In genomic region chr17:7893226-7893880, GRCh38 we compare ENCODE assay signal across 19 cellular contexts. TPM values are rescaled to one million over a fixed set of nuclear protein-coding genes. Genes with fewer than 3 reads are reported as not detected.
DNase-seq lines count a peak whose midpoint lies in the region; ATAC-seq and TF ChIP-seq lines count a peak whose summit lies in the region.
"Had no signal": no experiment of that assay in that cellular context is flagged by ENCODE, and none has a peak within 500 bp of the region (broad histone marks: within the 10 kb centered on the region; RNA-seq: fewer than 3 reads in every experiment).

No MANE protein-coding gene starts in this region.

- H3K36me3 ChIP-seq in fibroblast of lung (ENCODE audit: control insufficient read depth, insufficient read depth, low read length) (peaks cover 26% of the 10 kb centered on the region), upper lobe of right lung (peaks cover 80% of the 10 kb centered on the region), stomach (peaks cover 53 to 84% (median 83%) of the 10 kb centered on the region in 4 donors)

- CTCF ChIA-PET in activated naive CD4-positive, alpha-beta T cell treated with anti-CD3 and anti-CD28 coated beads, Interleukin-2, amount 10 ng/mL, durations not matched to agents 7 days and 5 days (lab: Charles Lee) = no interaction called here
- CTCF ChIA-PET in activated naive CD4-positive, alpha-beta T cell treated with anti-CD3 and anti-CD28 coated beads for 36 hours (lab: Charles Lee) = interaction anchor here (1.0 kb wide), 1 partner anchor 104 kb away, joined by 3 read pairs; no protein-coding TSS in a partner anchor

- peak overlapping the region; percentile 59 for H3K27ac Mint-ChIP-seq in activated naive CD4-positive, alpha-beta T cell treated with anti-CD3 and anti-CD28 coated beads, Interleukin-2, amount 10 ng/mL, durations not matched to agents 7 days and 5 days
- no peak overlapping the region for H3K27ac Mint-ChIP-seq in activated naive CD4-positive, alpha-beta T cell treated with anti-CD3 and anti-CD28 coated beads for 36 hours

- no peaks in the 10 kb centered on the region for H4K20me1 ChIP-seq in fibroblast of lung (ENCODE audit: control insufficient read depth, extremely low read depth, insufficient read depth, low read length)

- no peaks in the 10 kb centered on the region for H3K9me3 Mint-ChIP-seq in activated naive CD4-positive, alpha-beta T cell treated with anti-CD3 and anti-CD28 coated beads, Interleukin-2, amount 10 ng/mL, durations not matched to agents 7 days and 5 days
- no peaks in the 10 kb centered on the region for H3K9me3 Mint-ChIP-seq in activated naive CD4-positive, alpha-beta T cell treated with anti-CD3 and anti-CD28 coated beads for 36 hours
- H3K9me3 Mint-ChIP-seq: CD14-positive monocyte had no signal

- no peak overlapping the region for H3K4me2 ChIP-seq in fibroblast of lung (ENCODE audit: extremely low read depth, insufficient read depth, low read length)
- H3K4me2 ChIP-seq: A549 had no signal

- H2AFZ ChIP-seq in fibroblast of lung (ENCODE audit: low read length) = no peak overlapping the region

- H3K36me3 Mint-ChIP-seq in activated naive CD4-positive, alpha-beta T cell treated with anti-CD3 and anti-CD28 coated beads, Interleukin-2, amount 10 ng/mL, durations not matched to agents 7 days and 5 days = peaks cover 65% of the 10 kb centered on the region
- H3K36me3 Mint-ChIP-seq in activated naive CD4-positive, alpha-beta T cell treated with anti-CD3 and anti-CD28 coated beads for 36 hours (ENCODE audit: low read depth) = peaks cover 59% of the 10 kb centered on the region

- ATAC-seq in upper lobe of right lung = no peak
- ATAC-seq: A549, HCT116, K562 had no signal

- H3K4me3 ChIP-seq in fibroblast of lung (replicated peaks in 1 of 4; ENCODE audit: control extremely low read depth in 1 of 4, insufficient read depth in 1 of 4, low read depth in 3 of 4, low read length in 4 of 4) (no peak overlapping the region), upper lobe of right lung (no peak overlapping the region), stomach (no peak overlapping the region)
- H3K4me3 ChIP-seq: A549, K562 had no signal

- H3K27ac ChIP-seq in fibroblast of lung (ENCODE audit: insufficient read depth, low read length) (no peak overlapping the region), upper lobe of right lung (no peak overlapping the region), stomach (no peak overlapping the region)
- H3K27ac ChIP-seq: A549 had no signal

- 77 to 89% (median 85%) methylated on average over 12 to 15 of the region's 15 CpGs for WGBS in stomach, 5 donors

- H3K9me3 ChIP-seq in fibroblast of lung (ENCODE audit: control insufficient read depth, insufficient read depth, low read depth, low read length) (no peaks in the 10 kb centered on the region), upper lobe of right lung (no peaks in the 10 kb centered on the region), stomach (no peaks in the 10 kb centered on the region)
- H3K9me3 ChIP-seq: A549 had no signal

- no peak for DNase-seq in activated naive CD4-positive, alpha-beta T cell treated with anti-CD3 and anti-CD28 coated beads, Interleukin-2, amount 10 ng/mL, durations not matched to agents 7 days and 5 days
- DNase-seq in activated naive CD4-positive, alpha-beta T cell treated with anti-CD3 and anti-CD28 coated beads for 36 hours = no peak
- peak; percentile 54 for DNase-seq in NCI-H1105 (lab: John Stamatoyannopoulos, UW)
- DNase-seq in fibroblast of lung (ENCODE audit: low read depth in 2 of 2) = peak; percentile 8 to 38
- peak; percentile 21 for DNase-seq in upper lobe of right lung
- DNase-seq in effector CD8-positive, alpha-beta T cell (lab: John Stamatoyannopoulos, UW) = no peak
- DNase-seq in stomach = no peak
- DNase-seq: COR-L47, GF-D8, NCI-H187, NCI-H345, NCI-H69, OCI-M1, SHP77 treated with DMSO at 0.1 percent for 48 hours had no signal

- H3K27me3 Mint-ChIP-seq in activated naive CD4-positive, alpha-beta T cell treated with anti-CD3 and anti-CD28 coated beads, Interleukin-2, amount 10 ng/mL, durations not matched to agents 7 days and 5 days = no peaks in the 10 kb centered on the region
- H3K27me3 Mint-ChIP-seq in activated naive CD4-positive, alpha-beta T cell treated with anti-CD3 and anti-CD28 coated beads for 36 hours (ENCODE audit: low read depth) = no peaks in the 10 kb centered on the region

- no peak for TF ChIP-seq POLR2A in stomach (IDR thresholded peaks at IDR 0.05)

- no peak for TF ChIP-seq EP300 in stomach (IDR thresholded peaks at IDR 0.05)

- intact Hi-C loops in activated naive CD4-positive, alpha-beta T cell treated with anti-CD3 and anti-CD28 coated beads for 36 hours (cut with micrococcal nuclease) = no loop called here
- intact Hi-C loops in upper lobe of right lung (cut with DNase I) (no loop called here), stomach (cut with DNase I; ENCODE audit: low total_unique reads) (loop anchor here (10.0 kb wide), 1 partner anchor 91 kb away; no protein-coding TSS in a partner anchor)

- H3K4me1 Mint-ChIP-seq in activated naive CD4-positive, alpha-beta T cell treated with anti-CD3 and anti-CD28 coated beads, Interleukin-2, amount 10 ng/mL, durations not matched to agents 7 days and 5 days = peaks cover 11% of the 10 kb centered on the region
- peaks cover 20% of the 10 kb centered on the region for H3K4me1 Mint-ChIP-seq in activated naive CD4-positive, alpha-beta T cell treated with anti-CD3 and anti-CD28 coated beads for 36 hours (ENCODE audit: low read depth)

- H3K27me3 ChIP-seq in fibroblast of lung (ENCODE audit: control insufficient read depth, insufficient read depth, low read length) (no peaks in the 10 kb centered on the region), upper lobe of right lung (no peaks in the 10 kb centered on the region), stomach (no peaks in the 10 kb centered on the region)

- H3K4me3 Mint-ChIP-seq in activated naive CD4-positive, alpha-beta T cell treated with anti-CD3 and anti-CD28 coated beads, Interleukin-2, amount 10 ng/mL, durations not matched to agents 7 days and 5 days = no peak overlapping the region
- H3K4me3 Mint-ChIP-seq in activated naive CD4-positive, alpha-beta T cell treated with anti-CD3 and anti-CD28 coated beads for 36 hours = no peak overlapping the region
- H3K4me3 Mint-ChIP-seq: CD14-positive monocyte had no signal

- peaks cover 9% of the 10 kb centered on the region for H3K4me1 ChIP-seq in fibroblast of lung (ENCODE audit: control insufficient read depth, extremely low read depth, insufficient read depth, low read length)
- peaks cover 17% of the 10 kb centered on the region for H3K4me1 ChIP-seq in upper lobe of right lung
- peaks cover 17 to 34% (median 20%) of the 10 kb centered on the region in 4 donors for H3K4me1 ChIP-seq in stomach

- no peak overlapping the region for H3K9ac ChIP-seq in fibroblast of lung (ENCODE audit: insufficient read depth, low read length)

- H3K79me2 ChIP-seq in fibroblast of lung (ENCODE audit: control insufficient read depth, insufficient read depth, low read length) = peaks cover 11% of the 10 kb centered on the region

- TF ChIP-seq CTCF in fibroblast of lung (conservative IDR thresholded peaks at IDR 0.05 in 1 of 2, IDR thresholded peaks at IDR 0.05 in 1 of 2; ENCODE audit: low read depth in 1 of 2, low read length in 2 of 2) (no peak), upper lobe of right lung (IDR thresholded peaks at IDR 0.05) (no peak), stomach (IDR thresholded peaks at IDR 0.05) (no peak)

RNA-seq across cellular contexts. Expression of gene CHD3, which starts 4.8 kb away (rescaled TPM):
- total RNA-seq in activated naive CD4-positive, alpha-beta T cell treated with anti-CD3 and anti-CD28 coated beads for 36 hours = 100 to 1,000 TPM; 180 to 185 TPM
- total RNA-seq in fibroblast of lung = 144 and 165 TPM in 2 replicates
- polyA plus RNA-seq in fibroblast of lung = 23.6 and 23.8 TPM in 2 replicates
- 59.8 and 78.0 TPM in 2 replicates for polyA plus RNA-seq in fibroblast of lung (2012)
- 96.6 and 206 TPM in 2 replicates for polyA minus RNA-seq in fibroblast of lung (ENCODE audit: low replicate concordance)
- total RNA-seq in upper lobe of right lung = 93.0 TPM
- total RNA-seq in stomach = 100 to 1,000 TPM in 1 of 5 donors, 10 to 100 TPM in 4; 43.0 to 190 (median 60.7) TPM
- polyA plus RNA-seq in stomach = 10 to 100 TPM; 51.9 to 97.3 (median 69.1) TPM

RNA-seq across cellular contexts. Expression of gene RNF227, which starts 22.7 kb away (rescaled TPM):
- 1 to 10 TPM; 3.1 to 3.8 TPM for total RNA-seq in activated naive CD4-positive, alpha-beta T cell treated with anti-CD3 and anti-CD28 coated beads for 36 hours
- total RNA-seq in fibroblast of lung (1.8 and 3.9 TPM in 2 replicates), upper lobe of right lung (8.0 TPM), stomach (1 to 10 TPM in 4 of 5 donors, not detected in 1; 1.0 to 9.3 (median 6.0) TPM)
- polyA plus RNA-seq in fibroblast of lung (2.2 and 2.8 TPM in 2 replicates), stomach (1 to 10 TPM; 1.1 to 3.4 (median 1.2) TPM)
- 1.3 and 1.4 TPM in 2 replicates for polyA plus RNA-seq in fibroblast of lung (2012)
- 0.16 and 0.22 TPM in 2 replicates for polyA minus RNA-seq in fibroblast of lung (ENCODE audit: low replicate concordance)

RNA-seq across cellular contexts. Expression of gene CYB5D1, which starts 35.5 kb away (rescaled TPM):
- total RNA-seq in activated naive CD4-positive, alpha-beta T cell treated with anti-CD3 and anti-CD28 coated beads for 36 hours = 1 to 10 TPM; 6.1 to 6.5 TPM
- 6.9 and 7.4 TPM in 2 replicates for total RNA-seq in fibroblast of lung
- polyA plus RNA-seq in fibroblast of lung = 6.8 and 8.7 TPM in 2 replicates
- 6.5 and 7.3 TPM in 2 replicates for polyA plus RNA-seq in fibroblast of lung (2012)
- 11.5 and 14.4 TPM in 2 replicates for polyA minus RNA-seq in fibroblast of lung (ENCODE audit: low replicate concordance)
- 7.2 TPM for total RNA-seq in upper lobe of right lung
- total RNA-seq in stomach = 10 to 100 TPM in 1 of 5 donors, 1 to 10 TPM in 3, not detected in 1; 1.8 to 12.0 (median 3.3) TPM
- polyA plus RNA-seq in stomach = 1 to 10 TPM; 4.9 to 9.0 (median 5.3) TPM

RNA-seq across cellular contexts. Expression of gene NAA38, which starts 36.0 kb away (rescaled TPM):
- 10 to 100 TPM; 75.0 to 75.3 TPM for total RNA-seq in activated naive CD4-positive, alpha-beta T cell treated with anti-CD3 and anti-CD28 coated beads for 36 hours
- total RNA-seq in fibroblast of lung (41.6 and 78.9 TPM in 2 replicates), upper lobe of right lung (58.7 TPM), stomach (100 to 1,000 TPM in 2 of 5 donors, 10 to 100 TPM in 3; 42.0 to 281 (median 94.5) TPM)
- polyA plus RNA-seq in fibroblast of lung (31.0 and 40.7 TPM in 2 replicates), stomach (100 to 1,000 TPM; 131 to 153 (median 151) TPM)
- polyA plus RNA-seq in fibroblast of lung (2012) = 109 and 133 TPM in 2 replicates
- polyA minus RNA-seq in fibroblast of lung (ENCODE audit: low replicate concordance) = 35.1 and 44.9 TPM in 2 replicates

RNA-seq across cellular contexts. Expression of gene KCNAB3, which starts 36.3 kb away (rescaled TPM):
- 1 to 10 TPM; 2.2 TPM for total RNA-seq in activated naive CD4-positive, alpha-beta T cell treated with anti-CD3 and anti-CD28 coated beads for 36 hours
- total RNA-seq in fibroblast of lung (0.26 and 0.33 TPM in 2 replicates), upper lobe of right lung (5.9 TPM), stomach (1 to 10 TPM in 3 of 5 donors, under 1 TPM in 1, not detected in 1; 0.37 to 7.8 (median 4.9) TPM)
- polyA plus RNA-seq in fibroblast of lung (0.69 and 1.3 TPM in 2 replicates), stomach (1 to 10 TPM in 1 of 3 donors, under 1 TPM in 2; 0.31 to 2.9 (median 0.87) TPM)
- polyA plus RNA-seq in fibroblast of lung (2012) = 0.56 and 1.4 TPM in 2 replicates
- 0.71 and 1.1 TPM in 2 replicates for polyA minus RNA-seq in fibroblast of lung (ENCODE audit: low replicate concordance)
- total RNA-seq: M059J had no signal
- polyA plus RNA-seq: CD14-positive monocyte had no signal

Comparison
In these comparisons a context has a peak if more than half of its experiments do, and no peak if none do; other contexts are left out.
1. DNase-seq: peak in NCI-H1105 (single experiment), fibroblast of lung (2 of 2) and upper lobe of right lung (single experiment); none in activated naive CD4-positive, alpha-beta T cell treated with anti-CD3 and anti-CD28 coated beads, Interleukin-2, amount 10 ng/mL, durations not matched to agents 7 days and 5 days (single experiment), activated naive CD4-positive, alpha-beta T cell treated with anti-CD3 and anti-CD28 coated beads for 36 hours (single experiment), effector CD8-positive, alpha-beta T cell (single experiment) and stomach (single experiment).